ENCODE assay signal across 10 cellular contexts in genomic region chr2:46098606-46099005, GRCh38.
A peak's percentile ranks its signal among the peaks of the same experiment; 100 is the strongest.
DNase-seq lines count a peak whose midpoint lies in the region; ATAC-seq and TF ChIP-seq lines count a peak whose summit lies in the region.
"Had no signal": no experiment of that assay in that cellular context is flagged by ENCODE, and none has a peak within 500 bp of the region (broad histone marks: within the 10 kb centered on the region; RNA-seq: fewer than 3 reads in every experiment).

No MANE protein-coding gene starts in this region.

- no peaks in the 10 kb centered on the region for H4K20me1 ChIP-seq in PC-3 (ENCODE audit: low read length)
- H4K20me1 ChIP-seq in osteoblast (ENCODE audit: insufficient read depth, low read length), result no peaks in the 10 kb centered on the region

- H2AFZ ChIP-seq in PC-3 (ENCODE audit: low read length) (0 out of 2 replicates have a peak overlapping the region, but pooled peaks have one; percentile 2), osteoblast (ENCODE audit: low read length) (peak overlapping the region; percentile 8)

- H3K4me3 ChIP-seq in PC-3 (ENCODE audit: low read length) (no peak overlapping the region), osteoblast (ENCODE audit: insufficient read depth, low read length) (no peak overlapping the region), BE2C (ENCODE audit: low read depth, low read length) (no peak overlapping the region), HAP-1 (no peak overlapping the region)

- H3F3A ChIP-seq in PC-3 (ENCODE audit: low read length, unreplicated experiment), result peaks cover 4% of the 10 kb centered on the region

- TF ChIP-seq CTCF in PC-3 (conservative IDR thresholded peaks at IDR 0.05; ENCODE audit: low read depth, low read length) (no peak), osteoblast (IDR thresholded peaks at IDR 0.05; ENCODE audit: extremely low read depth, low read depth, low read length) (no peak), omental fat pad (IDR thresholded peaks at IDR 0.05) (no peak), BE2C (IDR thresholded peaks at IDR 0.05; ENCODE audit: low read depth, low read length) (no peak)

- no TSS peak for BruUV-seq in PC-3 (replicated peaks; lab: Mats Ljungman, UMichigan)

- in situ Hi-C loops in HAP-1 (cut with MboI; ENCODE audit: low sequenced_read_pairs), result no loop called here

- H3K9me3 ChIP-seq in PC-3 (ENCODE audit: low read length), result no peaks in the 10 kb centered on the region
- H3K9me3 ChIP-seq in osteoblast (ENCODE audit: low read depth, low read length), result no peaks in the 10 kb centered on the region
- H3K9me3 ChIP-seq in BE2C, result no peaks in the 10 kb centered on the region
- no peaks in the 10 kb centered on the region for H3K9me3 ChIP-seq in HAP-1

- H3K4me1 ChIP-seq in PC-3 (ENCODE audit: insufficient read depth, low read length) (peaks cover 25% of the 10 kb centered on the region), osteoblast (ENCODE audit: insufficient read depth, low read length) (peaks cover 27% of the 10 kb centered on the region), BE2C (no peaks in the 10 kb centered on the region), HAP-1 (peaks cover 2% of the 10 kb centered on the region; the same call in 1 of the 2 replicates)

- H3K4me2 ChIP-seq in PC-3 (ENCODE audit: low read length) (peak overlapping the region; percentile 63), osteoblast (ENCODE audit: insufficient read depth, low read length) (peak overlapping the region; percentile 48)

- POLR2A ChIA-PET in PC-3 (lab: Charles Lee; ENCODE audit: unreplicated experiment), result interaction anchor here (0.6 kb wide), 1 partner anchor 199 kb away, joined by 3 read pairs; the partner anchor contains the start of gene EPAS1

- H3K79me2 ChIP-seq in PC-3 (ENCODE audit: low read length) (no peaks in the 10 kb centered on the region), osteoblast (ENCODE audit: insufficient read depth, low read length) (no peaks in the 10 kb centered on the region)

- H3K27ac ChIP-seq in PC-3 (ENCODE audit: low read length), result peak overlapping the region; percentile 95
- peak overlapping the region; percentile 91 for H3K27ac ChIP-seq in osteoblast (ENCODE audit: low read depth, low read length)

- intact Hi-C loops in PC-3 (cut with micrococcal nuclease), result loop anchor here (1.0 kb wide), 1 partner anchor 25 kb away; no protein-coding TSS in a partner anchor

- H3K36me3 ChIP-seq in PC-3 (ENCODE audit: low read depth, low read length), result no peaks in the 10 kb centered on the region; the same call in 1 of the 2 replicates
- no peaks in the 10 kb centered on the region for H3K36me3 ChIP-seq in osteoblast (ENCODE audit: insufficient read depth, low read length)
- H3K36me3 ChIP-seq in BE2C, result peaks cover 13% of the 10 kb centered on the region
- H3K36me3 ChIP-seq in HAP-1 (replicated peaks), result no peaks in the 10 kb centered on the region

- H3K9ac ChIP-seq in PC-3 (ENCODE audit: low read length), result peak overlapping the region; percentile 73

- H3K27me3 ChIP-seq in PC-3 (ENCODE audit: low read length) (no peaks in the 10 kb centered on the region), osteoblast (ENCODE audit: insufficient read depth, low read length) (no peaks in the 10 kb centered on the region), BE2C (no peaks in the 10 kb centered on the region), HAP-1 (ENCODE audit: low read depth) (no peaks in the 10 kb centered on the region)

- H3K9me2 ChIP-seq in PC-3 (replicated peaks; ENCODE audit: low read length), result no peaks in the 10 kb centered on the region

- CTCF ChIA-PET in PC-3 (lab: Charles Lee), result interaction anchor here (0.5 to 0.6 kb wide), 2 partner anchors 44 to 152 kb away, joined by 3 read pairs; no protein-coding TSS in a partner anchor

- DNase-seq in EL, result peak; percentile 91
- peak; percentile 91 for DNase-seq in PC-3
- peak; percentile 87 for DNase-seq in dedifferentiated amniotic fluid mesenchymal stem cell (ENCODE audit: extremely low spot score)
- DNase-seq in osteoblast (ENCODE audit: insufficient read length, low spot score, missing footprints), result peak; percentile 75
- no peak for DNase-seq in omental fat pad (ENCODE audit: low spot score)
- no peak for DNase-seq in BE2C
- DNase-seq in AML-193 (lab: John Stamatoyannopoulos, UW), result no peak
- DNase-seq in HAP-1 (ENCODE audit: low spot score in 2 of 2), result no peak
- DNase-seq: naive B cell, NCI-H1048 had no signal

- ATAC-seq in PC-3 (peak; percentile 82), omental fat pad (ENCODE audit: low FRiP score) (no peak)

Comparison
In these comparisons a context has a peak if more than half of its experiments do, and no peak if none do; other contexts are left out.
1. DNase-seq: peak in EL (single experiment), PC-3 (single experiment), dedifferentiated amniotic fluid mesenchymal stem cell (single experiment) and osteoblast (single experiment); none in omental fat pad (single experiment), BE2C (single experiment), AML-193 (0 of 2) and HAP-1 (0 of 2).